ENCODE assay signal across 7 cellular contexts in the genomic region with DNA sequence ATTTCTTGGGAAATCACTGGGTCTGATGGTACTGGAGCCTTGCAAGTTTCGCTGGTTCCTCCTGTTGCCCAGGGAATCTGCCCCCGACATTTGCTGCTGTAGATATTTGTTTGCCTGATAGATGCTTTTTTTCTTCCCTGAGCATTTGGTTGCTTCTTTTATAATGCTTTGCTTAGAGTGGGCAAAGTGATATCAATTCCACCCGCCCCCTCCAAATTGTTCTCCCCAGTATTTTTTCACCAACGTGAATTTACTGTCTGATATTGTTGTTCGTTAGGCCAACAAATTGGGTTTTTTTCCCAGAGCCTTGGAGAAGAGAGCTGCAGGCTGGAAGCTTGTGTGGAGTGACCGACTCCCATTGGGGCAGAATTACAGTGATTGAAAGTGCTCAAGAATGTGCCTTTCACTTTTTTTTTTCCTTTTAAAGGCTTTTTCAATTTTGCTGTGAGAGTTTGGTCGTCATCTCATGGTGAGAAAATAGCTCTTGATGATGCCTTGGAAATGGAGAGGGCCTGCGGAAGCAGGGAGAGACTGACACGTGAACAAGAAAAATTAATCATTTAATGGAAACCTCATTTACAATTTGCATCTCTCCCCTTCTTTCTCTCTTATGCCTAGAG. TPM values are rescaled to one million over a fixed set of nuclear protein-coding genes. Genes with fewer than 3 reads are reported as not detected.
DNase-seq lines count a peak whose midpoint lies in the region; ATAC-seq, FAIRE-seq and TF ChIP-seq lines count a peak whose summit lies in the region.

No MANE protein-coding gene starts in this region.

- H2AFZ ChIP-seq in SU-DHL-6 (ENCODE audit: low read depth, low read length, severe bottlenecking) (no peak overlapping the region), smooth muscle cell (ENCODE audit: low read depth) (peak overlapping the region; percentile 58)

- H3K9me3 ChIP-seq in SU-DHL-6 (ENCODE audit: insufficient read depth, low read length): no peaks in the 10 kb centered on the region
- H3K9me3 ChIP-seq in smooth muscle cell (replicated peaks; ENCODE audit: low read depth): no peaks in the 10 kb centered on the region

- peaks cover 46% of the 10 kb centered on the region for H3K4me1 ChIP-seq in smooth muscle cell (ENCODE audit: low read depth)

- no peaks in the 10 kb centered on the region for H3K79me2 ChIP-seq in SU-DHL-6 (ENCODE audit: insufficient read depth, low read length)
- H3K79me2 ChIP-seq in smooth muscle cell (ENCODE audit: low read depth): peaks cover 37% of the 10 kb centered on the region

- WGBS in smooth muscle cell (ENCODE audit: low lambda C conversion rate): 40% methylated on average over 9 of the region's 9 CpGs

- H3K27me3 ChIP-seq in SU-DHL-6 (ENCODE audit: low read length) (no peaks in the 10 kb centered on the region), smooth muscle cell (ENCODE audit: low read depth) (no peaks in the 10 kb centered on the region)

- no peak overlapping the region for H3K4me3 ChIP-seq in SU-DHL-6 (ENCODE audit: insufficient read depth, low read length, poor library complexity, severe bottlenecking)
- peak overlapping the region; percentile 99 for H3K4me3 ChIP-seq in fibroblast of villous mesenchyme (ENCODE audit: low read depth, low read length)
- H3K4me3 ChIP-seq in smooth muscle cell: peak overlapping the region; percentile 86

- no peaks in the 10 kb centered on the region for H3K9me2 ChIP-seq in SU-DHL-6 (replicated peaks; ENCODE audit: insufficient read depth, low read length)

- H3F3A ChIP-seq in SU-DHL-6 (ENCODE audit: insufficient read depth): 0 out of 2 replicates have a peak, but pooled peaks cover 3% of the 10 kb centered on the region
- H3F3A ChIP-seq in smooth muscle cell (ENCODE audit: low read depth): peaks cover 10% of the 10 kb centered on the region

- H3K36me3 ChIP-seq in SU-DHL-6 (ENCODE audit: low read length) (no peaks in the 10 kb centered on the region), smooth muscle cell (ENCODE audit: low read depth) (no peaks in the 10 kb centered on the region)

- no peaks in the 10 kb centered on the region for H4K20me1 ChIP-seq in SU-DHL-6 (ENCODE audit: low read depth, low read length)
- no peaks in the 10 kb centered on the region for H4K20me1 ChIP-seq in smooth muscle cell (ENCODE audit: low read depth)

- FAIRE-seq in GM19239 (lab: Jason Lieb, UNC): peak; percentile 76

- H3K4me2 ChIP-seq in SU-DHL-6 (ENCODE audit: low read depth, low read length, poor library complexity, severe bottlenecking) (peak overlapping the region; percentile 67), smooth muscle cell (peak overlapping the region; percentile 83)

- DNase-seq in GM19239 (ENCODE audit: insufficient read length, low spot score) (no peak), fibroblast of villous mesenchyme (ENCODE audit: low read depth) (no peak), smooth muscle cell (lab: John Stamatoyannopoulos, UW; ENCODE audit: unreplicated experiment) (no peak), MV-4-11 (lab: John Stamatoyannopoulos, UW) (no peak)
- no peak for DNase-seq in stimulated activated naive CD4-positive, alpha-beta T cell (lab: John Stamatoyannopoulos, UW)

- TF ChIP-seq CTCF in SU-DHL-6 (IDR thresholded peaks at IDR 0.05; ENCODE audit: insufficient read depth, low read length, poor library complexity, severe bottlenecking) (no peak), fibroblast of villous mesenchyme (IDR thresholded peaks at IDR 0.05; ENCODE audit: insufficient read depth, low read depth, low read length) (no peak), smooth muscle cell (IDR thresholded peaks at IDR 0.05; ENCODE audit: borderline replicate concordance, insufficient read depth, poor library complexity, severe bottlenecking) (no peak)

- H3K9ac ChIP-seq in SU-DHL-6 (ENCODE audit: low read length) (no peak overlapping the region), smooth muscle cell (ENCODE audit: low read depth) (peak overlapping the region; percentile 23)

- ATAC-seq in GM19397 (IDR thresholded peaks at IDR 0.05; ENCODE audit: unreplicated experiment): no peak

- H3K27ac ChIP-seq in SU-DHL-6 (ENCODE audit: low read depth, low read length) (no peak overlapping the region), smooth muscle cell (ENCODE audit: low read depth) (peak overlapping the region; percentile 80)

RNA-seq across cellular contexts. Expression of gene GRK5, which starts 2.5 kb away (rescaled TPM):
- total RNA-seq in fibroblast of villous mesenchyme (15.5 and 16.0 TPM in 2 replicates), smooth muscle cell (5.2 and 7.0 TPM in 2 replicates)
- 4.4 and 5.0 TPM in 2 replicates for polyA plus RNA-seq in smooth muscle cell

RNA-seq across cellular contexts. Expression of gene PRDX3, which starts 31.2 kb away (rescaled TPM):
- total RNA-seq in fibroblast of villous mesenchyme (120 and 222 TPM in 2 replicates), smooth muscle cell (156 and 162 TPM in 2 replicates)
- polyA plus RNA-seq in smooth muscle cell: 97.3 and 123 TPM in 2 replicates

RNA-seq across cellular contexts. Expression of gene SFXN4, which starts 44.3 kb away (rescaled TPM):
- total RNA-seq in fibroblast of villous mesenchyme (11.3 and 13.0 TPM in 2 replicates), smooth muscle cell (7.9 and 12.2 TPM in 2 replicates)
- 12.8 and 16.2 TPM in 2 replicates for polyA plus RNA-seq in smooth muscle cell
